ENCODE assay signal across 2 cellular contexts in genomic region chr9:87776481-87777373, GRCh38.
TF ChIP-seq lines count a peak whose summit lies in the region.

No MANE protein-coding gene starts in this region.

TF ChIP-seq in HepG2, 621 proteins besides CTCF, POLR2A, EP300 and RAD21:
- no peak for TF ChIP-seq PLSCR1 (CRISPR knock-in tag; IDR thresholded peaks at IDR 0.05; ENCODE audit: borderline replicate concordance)
- TF ChIP-seq, protein P1, sequence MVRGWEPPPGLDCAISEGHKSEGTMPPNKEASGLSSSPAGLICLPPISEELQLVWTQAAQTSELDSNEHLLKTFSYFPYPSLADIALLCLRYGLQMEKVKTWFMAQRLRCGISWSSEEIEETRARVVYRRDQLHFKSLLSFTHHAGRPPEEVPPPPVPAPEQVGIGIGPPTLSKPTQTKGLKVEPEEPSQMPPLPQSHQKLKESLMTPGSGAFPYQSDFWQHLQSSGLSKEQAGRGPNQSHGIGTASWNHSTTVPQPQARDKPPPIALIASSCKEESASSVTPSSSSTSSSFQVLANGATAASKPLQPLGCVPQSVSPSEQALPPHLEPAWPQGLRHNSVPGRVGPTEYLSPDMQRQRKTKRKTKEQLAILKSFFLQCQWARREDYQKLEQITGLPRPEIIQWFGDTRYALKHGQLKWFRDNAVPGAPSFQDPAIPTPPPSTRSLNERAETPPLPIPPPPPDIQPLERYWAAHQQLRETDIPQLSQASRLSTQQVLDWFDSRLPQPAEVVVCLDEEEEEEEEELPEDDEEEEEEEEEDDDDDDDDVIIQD (CRISPR knock-in tag; IDR thresholded peaks at IDR 0.05; ENCODE audit: low read depth) = no peak
- TF ChIP-seq ZNF652 (CRISPR knock-in tag; IDR thresholded peaks at IDR 0.05; ENCODE audit: borderline replicate concordance, low read depth) = no peak
- no peak for TF ChIP-seq ZNF263 (CRISPR knock-in tag; IDR thresholded peaks at IDR 0.05)

TF ChIP-seq in K562, 482 proteins besides CTCF, POLR2A, EP300 and RAD21 (continues in another document):
- TF ChIP-seq GATA2 (CRISPR knock-in tag; IDR thresholded peaks at IDR 0.05) = no peak
- TF ChIP-seq NCOR1 (IDR thresholded peaks at IDR 0.05) = peak; percentile 48; the same call in 1 of the 2 replicates
- no peak for TF ChIP-seq MAFG (tag; conservative IDR thresholded peaks at IDR 0.05)
- TF ChIP-seq ZBTB9 (CRISPR knock-in tag; IDR thresholded peaks at IDR 0.05) = no peak
- no peak for TF ChIP-seq CAMTA2 (CRISPR knock-in tag; conservative IDR thresholded peaks at IDR 0.05)
- TF ChIP-seq ARNT (IDR thresholded peaks at IDR 0.05) = no peak
- peak; percentile 52 for TF ChIP-seq DPF2 (IDR thresholded peaks at IDR 0.05)
- no peak for TF ChIP-seq XRCC4 (IDR thresholded peaks at IDR 0.05; ENCODE audit: extremely low read depth, insufficient read depth, insufficient read length)
- peak; percentile 72 for TF ChIP-seq TAL1 (IDR thresholded peaks at IDR 0.05)
- no peak for TF ChIP-seq OTX1 (CRISPR knock-in tag; IDR thresholded peaks at IDR 0.05)
- TF ChIP-seq CBFA2T2 (conservative IDR thresholded peaks at IDR 0.05) = peak; percentile 64
- TF ChIP-seq, protein P2, sequence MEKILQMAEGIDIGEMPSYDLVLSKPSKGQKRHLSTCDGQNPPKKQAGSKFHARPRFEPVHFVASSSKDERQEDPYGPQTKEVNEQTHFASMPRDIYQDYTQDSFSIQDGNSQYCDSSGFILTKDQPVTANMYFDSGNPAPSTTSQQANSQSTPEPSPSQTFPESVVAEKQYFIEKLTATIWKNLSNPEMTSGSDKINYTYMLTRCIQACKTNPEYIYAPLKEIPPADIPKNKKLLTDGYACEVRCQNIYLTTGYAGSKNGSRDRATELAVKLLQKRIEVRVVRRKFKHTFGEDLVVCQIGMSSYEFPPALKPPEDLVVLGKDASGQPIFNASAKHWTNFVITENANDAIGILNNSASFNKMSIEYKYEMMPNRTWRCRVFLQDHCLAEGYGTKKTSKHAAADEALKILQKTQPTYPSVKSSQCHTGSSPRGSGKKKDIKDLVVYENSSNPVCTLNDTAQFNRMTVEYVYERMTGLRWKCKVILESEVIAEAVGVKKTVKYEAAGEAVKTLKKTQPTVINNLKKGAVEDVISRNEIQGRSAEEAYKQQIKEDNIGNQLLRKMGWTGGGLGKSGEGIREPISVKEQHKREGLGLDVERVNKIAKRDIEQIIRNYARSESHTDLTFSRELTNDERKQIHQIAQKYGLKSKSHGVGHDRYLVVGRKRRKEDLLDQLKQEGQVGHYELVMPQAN (IDR thresholded peaks at IDR 0.05; ENCODE audit: borderline replicate concordance) = no peak
- TF ChIP-seq HNRNPUL1 (IDR thresholded peaks at IDR 0.05; ENCODE audit: low read length) = no peak
- no peak for TF ChIP-seq MEF2A (IDR thresholded peaks at IDR 0.05; ENCODE audit: control insufficient read depth, low read depth, low read length)
- TF ChIP-seq ARID1B (IDR thresholded peaks at IDR 0.05) = peak; percentile 76
- no peak for TF ChIP-seq ZNF79 (CRISPR knock-in tag; IDR thresholded peaks at IDR 0.05; ENCODE audit: low read depth)
- TF ChIP-seq TEAD4 (IDR thresholded peaks at IDR 0.05; ENCODE audit: low read length) = peak; percentile 58; the same call in 1 of the 2 replicates
- no peak for TF ChIP-seq TEAD4 (CRISPR knock-in tag; IDR thresholded peaks at IDR 0.05; ENCODE audit: borderline replicate concordance)
- TF ChIP-seq ESRRA (IDR thresholded peaks at IDR 0.05; ENCODE audit: borderline replicate concordance, low read depth) = no peak
- no peak for TF ChIP-seq ZNF740 (CRISPR knock-in tag; IDR thresholded peaks at IDR 0.05)
- no peak for TF ChIP-seq ZNF740 (tag; IDR thresholded peaks at IDR 0.05)
- peak; percentile 72 for TF ChIP-seq TCF3 (CRISPR knock-in tag; IDR thresholded peaks at IDR 0.05)
- TF ChIP-seq ZNF134 (CRISPR knock-in tag; conservative IDR thresholded peaks at IDR 0.05) = no peak
- peak; percentile 59 for TF ChIP-seq MTA2 (IDR thresholded peaks at IDR 0.05; ENCODE audit: low read depth)
- no peak for TF ChIP-seq ZNF444 (CRISPR knock-in tag; IDR thresholded peaks at IDR 0.05)
- no peak for TF ChIP-seq STAG1 (CRISPR knock-in tag; IDR thresholded peaks at IDR 0.05; ENCODE audit: borderline replicate concordance)
- TF ChIP-seq CBFA2T3 (IDR thresholded peaks at IDR 0.05) = peak; percentile 82
- peak; percentile 81 for TF ChIP-seq RBM25 (IDR thresholded peaks at IDR 0.05; ENCODE audit: low read depth, low read length, severe bottlenecking)
- TF ChIP-seq EZH2 (IDR thresholded peaks at IDR 0.05; ENCODE audit: borderline replicate concordance, low read depth, low read length) = no peak
- TF ChIP-seq, protein P3, sequence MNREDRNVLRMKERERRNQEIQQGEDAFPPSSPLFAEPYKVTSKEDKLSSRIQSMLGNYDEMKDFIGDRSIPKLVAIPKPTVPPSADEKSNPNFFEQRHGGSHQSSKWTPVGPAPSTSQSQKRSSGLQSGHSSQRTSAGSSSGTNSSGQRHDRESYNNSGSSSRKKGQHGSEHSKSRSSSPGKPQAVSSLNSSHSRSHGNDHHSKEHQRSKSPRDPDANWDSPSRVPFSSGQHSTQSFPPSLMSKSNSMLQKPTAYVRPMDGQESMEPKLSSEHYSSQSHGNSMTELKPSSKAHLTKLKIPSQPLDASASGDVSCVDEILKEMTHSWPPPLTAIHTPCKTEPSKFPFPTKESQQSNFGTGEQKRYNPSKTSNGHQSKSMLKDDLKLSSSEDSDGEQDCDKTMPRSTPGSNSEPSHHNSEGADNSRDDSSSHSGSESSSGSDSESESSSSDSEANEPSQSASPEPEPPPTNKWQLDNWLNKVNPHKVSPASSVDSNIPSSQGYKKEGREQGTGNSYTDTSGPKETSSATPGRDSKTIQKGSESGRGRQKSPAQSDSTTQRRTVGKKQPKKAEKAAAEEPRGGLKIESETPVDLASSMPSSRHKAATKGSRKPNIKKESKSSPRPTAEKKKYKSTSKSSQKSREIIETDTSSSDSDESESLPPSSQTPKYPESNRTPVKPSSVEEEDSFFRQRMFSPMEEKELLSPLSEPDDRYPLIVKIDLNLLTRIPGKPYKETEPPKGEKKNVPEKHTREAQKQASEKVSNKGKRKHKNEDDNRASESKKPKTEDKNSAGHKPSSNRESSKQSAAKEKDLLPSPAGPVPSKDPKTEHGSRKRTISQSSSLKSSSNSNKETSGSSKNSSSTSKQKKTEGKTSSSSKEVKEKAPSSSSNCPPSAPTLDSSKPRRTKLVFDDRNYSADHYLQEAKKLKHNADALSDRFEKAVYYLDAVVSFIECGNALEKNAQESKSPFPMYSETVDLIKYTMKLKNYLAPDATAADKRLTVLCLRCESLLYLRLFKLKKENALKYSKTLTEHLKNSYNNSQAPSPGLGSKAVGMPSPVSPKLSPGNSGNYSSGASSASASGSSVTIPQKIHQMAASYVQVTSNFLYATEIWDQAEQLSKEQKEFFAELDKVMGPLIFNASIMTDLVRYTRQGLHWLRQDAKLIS (CRISPR knock-in tag; IDR thresholded peaks at IDR 0.05) = no peak
- TF ChIP-seq BCOR (IDR thresholded peaks at IDR 0.05) = peak; percentile 59
- no peak for TF ChIP-seq PML (IDR thresholded peaks at IDR 0.05; ENCODE audit: low read length)
- 0 out of 2 replicates have a peak, but pooled peaks have one; percentile 20 for TF ChIP-seq SOX6 (IDR thresholded peaks at IDR 0.05)
- TF ChIP-seq FOXM1 (IDR thresholded peaks at IDR 0.05; ENCODE audit: low read depth) = 0 out of 2 replicates have a peak, but pooled peaks have one; percentile 19
- no peak for TF ChIP-seq FOXM1 (CRISPR knock-in tag; IDR thresholded peaks at IDR 0.05; ENCODE audit: low read depth)
- TF ChIP-seq, protein P4, sequence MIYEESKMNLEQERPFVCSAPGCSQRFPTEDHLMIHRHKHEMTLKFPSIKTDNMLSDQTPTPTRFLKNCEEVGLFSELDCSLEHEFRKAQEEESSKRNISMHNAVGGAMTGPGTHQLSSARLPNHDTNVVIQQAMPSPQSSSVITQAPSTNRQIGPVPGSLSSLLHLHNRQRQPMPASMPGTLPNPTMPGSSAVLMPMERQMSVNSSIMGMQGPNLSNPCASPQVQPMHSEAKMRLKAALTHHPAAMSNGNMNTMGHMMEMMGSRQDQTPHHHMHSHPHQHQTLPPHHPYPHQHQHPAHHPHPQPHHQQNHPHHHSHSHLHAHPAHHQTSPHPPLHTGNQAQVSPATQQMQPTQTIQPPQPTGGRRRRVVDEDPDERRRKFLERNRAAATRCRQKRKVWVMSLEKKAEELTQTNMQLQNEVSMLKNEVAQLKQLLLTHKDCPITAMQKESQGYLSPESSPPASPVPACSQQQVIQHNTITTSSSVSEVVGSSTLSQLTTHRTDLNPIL (CRISPR knock-in tag; IDR thresholded peaks at IDR 0.05) = no peak
- peak; percentile 57; the same call in 1 of the 2 replicates for TF ChIP-seq ADNP (tag; IDR thresholded peaks at IDR 0.05)
- TF ChIP-seq KLF10 (CRISPR knock-in tag; IDR thresholded peaks at IDR 0.05) = no peak
- no peak for TF ChIP-seq ZFPM2 (CRISPR knock-in tag; IDR thresholded peaks at IDR 0.05)
- no peak for TF ChIP-seq TFAM (CRISPR knock-in tag; conservative IDR thresholded peaks at IDR 0.05)
- no peak for TF ChIP-seq MAX (CRISPR knock-in tag; IDR thresholded peaks at IDR 0.05)
- no peak for TF ChIP-seq MNT (conservative IDR thresholded peaks at IDR 0.05)
- TF ChIP-seq KDM1A (IDR thresholded peaks at IDR 0.05) = peak in 1 of 2 experiments; percentile 33; a peak in 1 of 4 replicates
- no peak for TF ChIP-seq ATF1 (CRISPR knock-in tag; IDR thresholded peaks at IDR 0.05)
- no peak for TF ChIP-seq ATF1 (tag; IDR thresholded peaks at IDR 0.05)
- no peak for TF ChIP-seq ZNF212 (CRISPR knock-in tag; IDR thresholded peaks at IDR 0.05)
- no peak for TF ChIP-seq HEY1 (CRISPR knock-in tag; IDR thresholded peaks at IDR 0.05; ENCODE audit: borderline replicate concordance)
- no peak for TF ChIP-seq PTBP1 (IDR thresholded peaks at IDR 0.05; ENCODE audit: low read depth, low read length)
- peak; percentile 52 for TF ChIP-seq NFIC (IDR thresholded peaks at IDR 0.05)
- TF ChIP-seq, protein P5, sequence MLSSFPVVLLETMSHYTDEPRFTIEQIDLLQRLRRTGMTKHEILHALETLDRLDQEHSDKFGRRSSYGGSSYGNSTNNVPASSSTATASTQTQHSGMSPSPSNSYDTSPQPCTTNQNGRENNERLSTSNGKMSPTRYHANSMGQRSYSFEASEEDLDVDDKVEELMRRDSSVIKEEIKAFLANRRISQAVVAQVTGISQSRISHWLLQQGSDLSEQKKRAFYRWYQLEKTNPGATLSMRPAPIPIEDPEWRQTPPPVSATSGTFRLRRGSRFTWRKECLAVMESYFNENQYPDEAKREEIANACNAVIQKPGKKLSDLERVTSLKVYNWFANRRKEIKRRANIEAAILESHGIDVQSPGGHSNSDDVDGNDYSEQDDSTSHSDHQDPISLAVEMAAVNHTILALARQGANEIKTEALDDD (IDR thresholded peaks at IDR 0.05) = no peak
- TF ChIP-seq HDAC3 (IDR thresholded peaks at IDR 0.05; ENCODE audit: borderline replicate concordance, partially characterized antibody) = no peak
- TF ChIP-seq GABPB1 (CRISPR knock-in tag; IDR thresholded peaks at IDR 0.05) = no peak
- no peak for TF ChIP-seq NFXL1 (CRISPR knock-in tag; IDR thresholded peaks at IDR 0.05)
- TF ChIP-seq, protein P6, sequence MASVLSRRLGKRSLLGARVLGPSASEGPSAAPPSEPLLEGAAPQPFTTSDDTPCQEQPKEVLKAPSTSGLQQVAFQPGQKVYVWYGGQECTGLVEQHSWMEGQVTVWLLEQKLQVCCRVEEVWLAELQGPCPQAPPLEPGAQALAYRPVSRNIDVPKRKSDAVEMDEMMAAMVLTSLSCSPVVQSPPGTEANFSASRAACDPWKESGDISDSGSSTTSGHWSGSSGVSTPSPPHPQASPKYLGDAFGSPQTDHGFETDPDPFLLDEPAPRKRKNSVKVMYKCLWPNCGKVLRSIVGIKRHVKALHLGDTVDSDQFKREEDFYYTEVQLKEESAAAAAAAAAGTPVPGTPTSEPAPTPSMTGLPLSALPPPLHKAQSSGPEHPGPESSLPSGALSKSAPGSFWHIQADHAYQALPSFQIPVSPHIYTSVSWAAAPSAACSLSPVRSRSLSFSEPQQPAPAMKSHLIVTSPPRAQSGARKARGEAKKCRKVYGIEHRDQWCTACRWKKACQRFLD (CRISPR knock-in tag; IDR thresholded peaks at IDR 0.05) = no peak
- TF ChIP-seq, protein P7, sequence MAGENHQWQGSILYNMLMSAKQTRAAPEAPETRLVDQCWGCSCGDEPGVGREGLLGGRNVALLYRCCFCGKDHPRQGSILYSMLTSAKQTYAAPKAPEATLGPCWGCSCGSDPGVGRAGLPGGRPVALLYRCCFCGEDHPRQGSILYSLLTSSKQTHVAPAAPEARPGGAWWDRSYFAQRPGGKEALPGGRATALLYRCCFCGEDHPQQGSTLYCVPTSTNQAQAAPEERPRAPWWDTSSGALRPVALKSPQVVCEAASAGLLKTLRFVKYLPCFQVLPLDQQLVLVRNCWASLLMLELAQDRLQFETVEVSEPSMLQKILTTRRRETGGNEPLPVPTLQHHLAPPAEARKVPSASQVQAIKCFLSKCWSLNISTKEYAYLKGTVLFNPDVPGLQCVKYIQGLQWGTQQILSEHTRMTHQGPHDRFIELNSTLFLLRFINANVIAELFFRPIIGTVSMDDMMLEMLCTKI (IDR thresholded peaks at IDR 0.05; ENCODE audit: partially characterized antibody) = no peak
- TF ChIP-seq ZNF696 (CRISPR knock-in tag; conservative IDR thresholded peaks at IDR 0.05) = no peak
